ENCODE assay signal across 8 cellular contexts in the genomic region with DNA sequence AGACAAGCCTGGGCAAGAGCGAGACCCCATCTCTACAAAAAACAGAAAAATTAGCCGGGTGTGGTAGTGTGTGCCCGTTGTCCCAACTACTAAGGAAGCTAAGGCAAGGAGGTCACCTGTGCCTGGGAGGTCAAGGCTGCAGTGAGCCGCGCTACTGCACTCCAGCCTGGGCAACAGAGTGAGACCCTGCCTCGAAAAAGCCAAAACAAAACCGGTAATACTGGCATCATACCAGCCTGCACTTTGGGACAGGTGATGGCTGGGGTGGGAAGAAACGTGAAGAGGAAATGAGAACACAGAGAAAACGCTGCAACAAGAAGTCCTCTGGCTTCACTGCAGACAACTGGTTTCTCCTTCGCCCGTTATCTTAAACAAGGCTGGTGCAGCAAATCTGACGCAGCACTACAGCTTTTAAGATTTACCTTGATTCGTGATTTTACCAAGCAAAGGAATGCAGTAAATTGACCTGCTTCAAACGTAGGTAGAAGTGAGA. TPM values are rescaled to one million over a fixed set of nuclear protein-coding genes. Genes with fewer than 3 reads are reported as not detected.
DNase-seq lines count a peak whose midpoint lies in the region; ATAC-seq and TF ChIP-seq lines count a peak whose summit lies in the region.

No MANE protein-coding gene starts in this region.

- peak overlapping the region; percentile 95 for H3K56ac ChIP-seq in IMR-90 (ENCODE audit: extremely low read depth, insufficient read depth, low read length)
- H3K56ac ChIP-seq in mesendoderm (ENCODE audit: low read length), result peak overlapping the region; percentile 86

- peak overlapping the region; percentile 100 for H3K14ac ChIP-seq in IMR-90 (replicated peaks; ENCODE audit: low read depth, low read length)

- H2AFZ ChIP-seq in IMR-90 (replicated peaks; ENCODE audit: low read length, poor library complexity), result peak overlapping the region; percentile 84

- intact Hi-C loops in IMR-90 (cut with micrococcal nuclease) (loop anchor here (1.0 kb wide), 1 partner anchor 26 kb away; no protein-coding TSS in a partner anchor), uterus (cut with DNase I; ENCODE audit: low total_unique reads) (no loop called here)

- in situ Hi-C loops in IMR-90 (cut with MboI; ENCODE audit: low sequenced_read_pairs), result no loop called here

- peaks cover 27 to 44% of the 10 kb centered on the region in 2 experiments for H3K79me1 ChIP-seq in IMR-90 (ENCODE audit: low read depth in 1 of 2, low read length in 2 of 2)
- H3K79me1 ChIP-seq in mesendoderm (ENCODE audit: low read length), result peaks cover 6% of the 10 kb centered on the region

- H3K23ac ChIP-seq in IMR-90 (ENCODE audit: low read depth, low read length) (peak overlapping the region; percentile 100), mesendoderm (ENCODE audit: low read length) (no peak overlapping the region)

- H3K4me2 ChIP-seq in IMR-90 (ENCODE audit: low read depth, low read length) (peak overlapping the region; percentile 89), mesendoderm (ENCODE audit: low read length) (peak overlapping the region; percentile 21)

- WGBS in IMR-90 (ENCODE audit: extremely low coverage in 2 of 2, insufficient read length in 1 of 2), 2 experiments, result 35% methylated on average over 5 of the region's 14 CpGs; no CpG with 5 or more reads in 1 of the 2 experiments
- WGBS in mesendoderm (ENCODE audit: extremely low coverage, insufficient coverage, low lambda C conversion rate), result no CpG with 5 or more reads among the region's 14 CpGs

- H2BK15ac ChIP-seq in IMR-90 (ENCODE audit: low read depth, low read length) (peak overlapping the region; percentile 55; the same call in 1 of the 3 replicates), mesendoderm (replicated peaks; ENCODE audit: low read depth) (no peak overlapping the region)

- H4K8ac ChIP-seq in IMR-90 (ENCODE audit: low read depth in 2 of 2, low read length in 2 of 2) (peak overlapping the region; percentile 76 to 100), mesendoderm (ENCODE audit: low read depth, low read length) (no peak overlapping the region)

- H3K4me1 ChIP-seq in IMR-90 (ENCODE audit: control insufficient read depth, insufficient read depth, low read length), result peaks cover 4% of the 10 kb centered on the region
- peaks cover 3% of the 10 kb centered on the region for H3K4me1 ChIP-seq in mesendoderm (ENCODE audit: control insufficient read depth, low read depth, low read length)
- H3K4me1 ChIP-seq in uterus, result peaks cover 0 to 15% of the 10 kb centered on the region in 2 donors

- CTCF ChIA-PET in AG04449 (lab: Yijun Ruan, JAX) (interaction anchor here (1.0 to 4.4 kb wide), 9 partner anchors 9 to 155 kb away, joined by 3 to 26 read pairs (median 6); a partner anchor contains a TSS), IMR-90 (lab: Yijun Ruan, JAX) (interaction anchor here (1.0 to 1.1 kb wide), 2 partner anchors 11 to 26 kb away, joined by 3 to 5 read pairs; no protein-coding TSS in a partner anchor)

- TF ChIP-seq POLR2A in IMR-90 (IDR thresholded peaks at IDR 0.05; ENCODE audit: low read depth, low read length), result no peak
- no peak for TF ChIP-seq POLR2A in uterus (IDR thresholded peaks at IDR 0.05)

- H3K79me2 ChIP-seq in mesendoderm (ENCODE audit: control insufficient read depth, insufficient read depth, low read length), result peaks cover 8% of the 10 kb centered on the region

- H4K5ac ChIP-seq in IMR-90 (ENCODE audit: low read depth, low read length) (peak overlapping the region; percentile 95), mesendoderm (ENCODE audit: low read length) (no peak overlapping the region)

- TF ChIP-seq CTCF in AG04449 (IDR thresholded peaks at IDR 0.05; ENCODE audit: insufficient read depth, low read length, missing control alignments), result no peak
- TF ChIP-seq CTCF in IMR-90 (conservative IDR thresholded peaks at IDR 0.05; ENCODE audit: low read depth, low read length), result no peak
- no peak for TF ChIP-seq CTCF in uterus (IDR thresholded peaks at IDR 0.05)

- H3K9ac ChIP-seq in IMR-90 (ENCODE audit: low read depth, low read length) (peak overlapping the region; percentile 84), mesendoderm (ENCODE audit: low read length) (peak overlapping the region; percentile 77)

- 0 out of 2 replicates have a peak, but pooled peaks cover 3% of the 10 kb centered on the region for H3K9me1 ChIP-seq in IMR-90 (ENCODE audit: insufficient read depth, low read length)

- H3K4me3 ChIP-seq in AG04449 (ENCODE audit: low read depth, low read length) (peak overlapping the region; percentile 57), IMR-90 (ENCODE audit: insufficient read depth, low read depth, low read length) (peak overlapping the region; percentile 58), mesendoderm (ENCODE audit: low read length) (peak overlapping the region; percentile 38), uterus (peak overlapping the region; percentile 74 to 97)

- peak overlapping the region; percentile 99 for H3K4ac ChIP-seq in IMR-90 (ENCODE audit: low read depth, low read length)
- no peak overlapping the region for H3K4ac ChIP-seq in mesendoderm (ENCODE audit: low read depth, low read length)

- peak overlapping the region; percentile 93 for H4K91ac ChIP-seq in IMR-90 (ENCODE audit: insufficient read depth, low read depth, low read length)

- H3K27me3 ChIP-seq in IMR-90 (ENCODE audit: control insufficient read depth, insufficient read depth, low read length) (no peaks in the 10 kb centered on the region), mesendoderm (ENCODE audit: insufficient read depth, low read length, poor library complexity) (no peaks in the 10 kb centered on the region), uterus (no peaks in the 10 kb centered on the region)

- DNase-seq in AG04449 (ENCODE audit: low read depth, low spot score) (no peak), IMR-90 (no peak), caudate nucleus (lab: John Stamatoyannopoulos, UW) (peak in 10 of 61 donors; percentile 21 to 56 (median 41)), mesendoderm (no peak), uterus (peak; percentile 29 to 30), HK-2 (ENCODE audit: unreplicated experiment) (no peak), COLO829 (ENCODE audit: low spot score) (no peak)

- H3K18ac ChIP-seq in IMR-90 (ENCODE audit: low read depth, low read length) (peak overlapping the region; percentile 85; the same call in 1 of the 2 replicates), mesendoderm (ENCODE audit: low read length) (peak overlapping the region; percentile 10)

- H3K9me3 ChIP-seq in IMR-90 (ENCODE audit: control insufficient read depth, insufficient read depth, low read length) (no peaks in the 10 kb centered on the region), uterus (no peaks in the 10 kb centered on the region)

- H3K36me3 ChIP-seq in IMR-90 (ENCODE audit: control insufficient read depth, insufficient read depth, low read length) (peaks cover 19% of the 10 kb centered on the region), mesendoderm (ENCODE audit: control insufficient read depth, insufficient read depth, low read length) (peaks cover 3% of the 10 kb centered on the region), uterus (no peaks in the 10 kb centered on the region)

- H2BK120ac ChIP-seq in IMR-90 (ENCODE audit: low read depth, low read length) (peak overlapping the region; percentile 91), mesendoderm (ENCODE audit: low read depth, low read length) (peak overlapping the region; percentile 8)

- H2AK5ac ChIP-seq in IMR-90 (ENCODE audit: low read depth, low read length), result peak overlapping the region; percentile 77
- H2AK5ac ChIP-seq in mesendoderm (ENCODE audit: low read length), result no peak overlapping the region

- peak overlapping the region; percentile 3 for H2BK20ac ChIP-seq in IMR-90 (ENCODE audit: low read depth, low read length)

- peak overlapping the region; percentile 81 for H3K27ac ChIP-seq in IMR-90 (ENCODE audit: insufficient read depth, low read length)
- peak overlapping the region; percentile 98 for H3K27ac ChIP-seq in caudate nucleus (ENCODE audit: low read depth, low read length)
- peak overlapping the region; percentile 85 for H3K27ac ChIP-seq in mesendoderm (ENCODE audit: low read depth, low read length)
- H3K27ac ChIP-seq in uterus, result peak overlapping the region; percentile 96 to 97

- TSS peak; percentile 85 for BruUV-seq in IMR-90 (replicated peaks; lab: Mats Ljungman, UMichigan)

- no peak for TF ChIP-seq RAD21 in IMR-90 (IDR thresholded peaks at IDR 0.05; ENCODE audit: low read length)

- H2BK5ac ChIP-seq in IMR-90 (ENCODE audit: low read depth, low read length, poor library complexity, severe bottlenecking) (peak overlapping the region; percentile 96), mesendoderm (ENCODE audit: low read length) (peak overlapping the region; percentile 6)

- POLR2A ChIA-PET in AG04449 (lab: Yijun Ruan, JAX) (interaction anchor here (0.8 to 2.9 kb wide), 11 partner anchors 11 to 182 kb away, joined by 3 to 18 read pairs (median 7); a partner anchor contains a TSS), IMR-90 (lab: Charles Lee; ENCODE audit: unreplicated experiment) (interaction anchor here (1.5 to 1.6 kb wide), 2 partner anchors 17 to 41 kb away, joined by 4 to 5 read pairs; a partner anchor contains a TSS)

- peak overlapping the region; percentile 90 for H2AK9ac ChIP-seq in IMR-90 (replicated peaks; ENCODE audit: low read depth, low read length, poor library complexity)

- ATAC-seq in GM19438 (IDR thresholded peaks at IDR 0.05; ENCODE audit: low read depth, unreplicated experiment) (peak; percentile 26), IMR-90 (ENCODE audit: low read depth) (peak; percentile 0)

- dilution Hi-C loops in IMR-90 (cut with HindIII; ENCODE audit: low sequenced_read_pairs, unreplicated experiment), result no loop called here

- H4K20me1 ChIP-seq in IMR-90 (ENCODE audit: insufficient read depth, low read length), result no peaks in the 10 kb centered on the region

RNA-seq across cellular contexts. Expression of a gene that starts 0.7 kb away (rescaled TPM):
- total RNA-seq in IMR-90 (2012; rRNA removed) (24.4 and 25.1 TPM in 2 replicates), uterus (100 to 1,000 TPM in 2 of 4 donors, 10 to 100 TPM in 2; 33.2 to 166 (median 91.3) TPM)
- 36.2 and 38.9 TPM in 2 replicates for polyA plus RNA-seq in IMR-90 (2012; rRNA removed)
- polyA plus RNA-seq in IMR-90 (2012; cell fraction: cytosol; rRNA removed), result 15.9 and 19.2 TPM in 2 replicates
- 83.7 and 153 TPM in 2 replicates for polyA plus RNA-seq in IMR-90 (2012; cell fraction: nucleus; rRNA removed; ENCODE audit: low replicate concordance)
- polyA plus RNA-seq in mesendoderm (2013, experiment 1 of 2), result 77.1 TPM
- polyA plus RNA-seq in mesendoderm (2013, experiment 2 of 2), result 77.4 TPM

RNA-seq across cellular contexts. Expression of a gene that starts 17.8 kb away (rescaled TPM):
- 28.3 and 29.7 TPM in 2 replicates for total RNA-seq in IMR-90 (2012; rRNA removed)
- 38.4 and 48.4 TPM in 2 replicates for polyA plus RNA-seq in IMR-90 (2012; rRNA removed)
- polyA plus RNA-seq in IMR-90 (2012; cell fraction: cytosol; rRNA removed), result 12.2 and 14.7 TPM in 2 replicates
- 45.5 and 129 TPM in 2 replicates for polyA plus RNA-seq in IMR-90 (2012; cell fraction: nucleus; rRNA removed; ENCODE audit: low replicate concordance)
- polyA plus RNA-seq in mesendoderm (2013, experiment 1 of 2), result 40.3 TPM
- 40.9 TPM for polyA plus RNA-seq in mesendoderm (2013, experiment 2 of 2)
- total RNA-seq in uterus, result 100 to 1,000 TPM in 1 of 4 donors, 10 to 100 TPM in 3; 51.0 to 151 (median 77.6) TPM

RNA-seq across cellular contexts. Expression of a gene that starts 37.7 kb away (rescaled TPM):
- total RNA-seq in IMR-90 (2012; rRNA removed), result 0.28 and 0.54 TPM in 2 replicates
- polyA plus RNA-seq in IMR-90 (2012; rRNA removed), result 5.6 and 6.3 TPM in 2 replicates
- 2.3 and 2.8 TPM in 2 replicates for polyA plus RNA-seq in IMR-90 (2012; cell fraction: cytosol; rRNA removed)
- 39.7 and 48.9 TPM in 2 replicates for polyA plus RNA-seq in IMR-90 (2012; cell fraction: nucleus; rRNA removed; ENCODE audit: low replicate concordance)
- polyA plus RNA-seq in mesendoderm (2013, experiment 1 of 2), result 5.5 TPM
- polyA plus RNA-seq in mesendoderm (2013, experiment 2 of 2), result 5.6 TPM
- 10 to 100 TPM in 1 of 4 donors, 1 to 10 TPM in 1, under 1 TPM in 2; 0.29 to 21.5 (median 2.0) TPM for total RNA-seq in uterus

RNA-seq across cellular contexts. Expression of a gene that starts 39.2 kb away (rescaled TPM):
- 0.28 and 0.36 TPM in 2 replicates for total RNA-seq in IMR-90 (2012; rRNA removed)
- 4.4 and 7.2 TPM in 2 replicates for polyA plus RNA-seq in IMR-90 (2012; rRNA removed)
- 4.1 and 8.6 TPM in 2 replicates for polyA plus RNA-seq in IMR-90 (2012; cell fraction: cytosol; rRNA removed)
- polyA plus RNA-seq in IMR-90 (2012; cell fraction: nucleus; rRNA removed; ENCODE audit: low replicate concordance), result 11.1 and 25.2 TPM in 2 replicates
- polyA plus RNA-seq in mesendoderm (2013, experiment 1 of 2), result 2.3 TPM
- 2.5 TPM for polyA plus RNA-seq in mesendoderm (2013, experiment 2 of 2)
- total RNA-seq in uterus, result 10 to 100 TPM in 1 of 4 donors, 1 to 10 TPM in 3; 2.0 to 92.1 (median 4.7) TPM

Comparison
In these comparisons a context has a peak if more than half of its experiments do, and no peak if none do; other contexts are left out.
1. DNase-seq: peak in uterus (2 of 2); none in AG04449 (single experiment), IMR-90 (single experiment), mesendoderm (single experiment), HK-2 (single experiment) and COLO829 (single experiment).
2. Peak in every context shown above with its lines, with median percentiles within 50 percentile points of each other: H3K4me3 ChIP-seq and H3K27ac ChIP-seq.